In the genomic region with DNA sequence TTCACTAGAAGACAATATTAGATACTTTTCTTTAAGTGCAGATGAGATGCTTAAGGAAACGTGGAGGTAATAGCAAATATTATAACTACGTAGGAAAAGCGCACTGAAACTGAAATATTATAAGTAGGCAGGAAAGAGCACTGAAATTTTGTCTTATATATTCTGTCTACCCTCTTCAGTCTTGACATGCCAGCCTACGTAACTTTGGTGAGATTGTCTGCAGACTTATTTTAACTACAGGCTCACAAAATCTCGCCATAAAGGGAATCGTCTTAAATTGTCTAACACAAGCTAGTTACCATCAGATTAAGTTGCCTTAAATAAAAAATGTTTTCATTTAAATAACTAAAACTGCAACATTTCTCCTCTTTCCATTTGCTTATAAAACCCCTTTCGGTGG, we compare ENCODE assay signal across 22 cellular contexts.
DNase-seq lines count a peak whose midpoint lies in the region.
"Had no signal": no experiment of that assay in that cellular context is flagged by ENCODE, and none has a peak within 500 bp of the region (broad histone marks: within the 10 kb centered on the region; RNA-seq: fewer than 3 reads in every experiment).

No MANE protein-coding gene starts in this region.

- in situ Hi-C loops in G401 (cut with HindIII; ENCODE audit: low sequenced_read_pairs) = no loop called here

- DNase-seq in putamen (ENCODE audit: low spot score) (peak; percentile 58), G401 (ENCODE audit: low spot score) (no peak)
- DNase-seq: 8988T; ACHN; AML-193; BE2C; C1 segment of cervical spinal cord; Caco-2; Calu3; CD4-positive, alpha-beta memory T cell; CD4-positive, alpha-beta T cell; CD4-positive, CD25-positive, alpha-beta regulatory T cell; CD8-positive, alpha-beta memory T cell; CD8-positive, alpha-beta T cell; COR-L47; DMS 273 treated with DMSO at 0.1 percent for 48 hours; DMS153; DMS53; DMS79; DMS79 treated with DMSO at 0.1 percent for 48 hours; DND-41; EL had no signal
